8 cellular contexts compared by ENCODE assay signal in the genomic region with DNA sequence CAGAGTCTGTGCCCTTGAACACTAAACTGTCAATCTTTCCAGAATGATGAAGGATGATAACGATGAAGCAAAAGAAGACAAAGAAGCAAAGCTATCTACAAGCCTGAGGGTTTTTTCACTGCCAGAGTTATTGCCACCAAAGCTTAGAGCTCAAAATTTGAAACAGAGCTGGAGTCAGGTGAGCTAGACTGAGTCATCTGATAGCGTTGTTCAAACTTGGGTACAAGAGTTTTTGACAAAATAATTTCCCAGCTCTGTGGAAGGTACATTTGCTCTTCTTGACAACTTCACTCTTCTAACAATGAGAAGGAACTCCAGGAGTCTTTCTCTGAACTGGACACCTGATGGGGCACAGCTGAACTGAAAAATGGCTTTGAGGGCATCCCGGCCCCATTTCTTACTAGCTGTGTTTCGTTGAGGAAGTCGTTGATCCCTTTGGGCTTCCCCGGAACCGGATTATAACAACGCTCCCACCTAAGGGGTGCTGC. TPM values are rescaled to one million over a fixed set of nuclear protein-coding genes. Genes with fewer than 3 reads are reported as not detected.
DNase-seq lines count a peak whose midpoint lies in the region; ATAC-seq and TF ChIP-seq lines count a peak whose summit lies in the region.

No MANE protein-coding gene starts in this region.

- H3K36me3 Mint-ChIP-seq in CD14-positive monocyte: peaks cover 5 to 10% of the 10 kb centered on the region in 2 donors
- H3K36me3 Mint-ChIP-seq in glutamatergic neuron (ENCODE audit: unreplicated experiment): no peaks in the 10 kb centered on the region

- peaks cover 14% of the 10 kb centered on the region for H3K4me1 ChIP-seq in skeletal muscle satellite cell (ENCODE audit: control insufficient read depth, insufficient read depth, low read length)

- peak overlapping the region; percentile 46 for H2AFZ ChIP-seq in SU-DHL-6 (ENCODE audit: low read depth, low read length, severe bottlenecking)

- no peaks in the 10 kb centered on the region for H3F3A ChIP-seq in SU-DHL-6 (ENCODE audit: insufficient read depth)

- intact Hi-C loops in CD14-positive monocyte (cut with micrococcal nuclease): no loop called here

- H3K79me2 ChIP-seq in SU-DHL-6 (ENCODE audit: insufficient read depth, low read length): peaks cover 29% of the 10 kb centered on the region

- H3K9me3 ChIP-seq in SU-DHL-6 (ENCODE audit: insufficient read depth, low read length) (no peaks in the 10 kb centered on the region), skeletal muscle satellite cell (replicated peaks; ENCODE audit: low read length) (no peaks in the 10 kb centered on the region)

- no peaks in the 10 kb centered on the region for H3K27me3 ChIP-seq in SU-DHL-6 (ENCODE audit: low read length)
- H3K27me3 ChIP-seq in skeletal muscle satellite cell (ENCODE audit: control insufficient read depth, insufficient read depth, low read length): no peaks in the 10 kb centered on the region

- H3K36me3 ChIP-seq in SU-DHL-6 (ENCODE audit: low read length) (peaks cover 1% of the 10 kb centered on the region; the same call in 1 of the 2 replicates), skeletal muscle satellite cell (ENCODE audit: insufficient read depth, low read length) (no peaks in the 10 kb centered on the region)

- peak overlapping the region; percentile 73 for H3K9ac ChIP-seq in SU-DHL-6 (ENCODE audit: low read length)
- H3K9ac ChIP-seq in skeletal muscle satellite cell (ENCODE audit: low read depth, low read length): peak overlapping the region; percentile 89

- ATAC-seq in GM21576 (IDR thresholded peaks at IDR 0.05; ENCODE audit: unreplicated experiment): peak; percentile 5
- no peak for ATAC-seq in HG03521 (IDR thresholded peaks at IDR 0.05; ENCODE audit: unreplicated experiment)

- H3K27me3 Mint-ChIP-seq in CD14-positive monocyte (ENCODE audit: low read depth in 3 of 3): peaks cover 2% of the 10 kb centered on the region in 3 donors
- peaks cover 4% of the 10 kb centered on the region for H3K27me3 Mint-ChIP-seq in glutamatergic neuron (ENCODE audit: unreplicated experiment)

- peak overlapping the region; percentile 69 for H3K4me3 ChIP-seq in SU-DHL-6 (ENCODE audit: insufficient read depth, low read length, poor library complexity, severe bottlenecking)
- peak overlapping the region; percentile 96 for H3K4me3 ChIP-seq in skeletal muscle satellite cell (ENCODE audit: low read length)

- H3K9me2 ChIP-seq in SU-DHL-6 (replicated peaks; ENCODE audit: insufficient read depth, low read length): no peaks in the 10 kb centered on the region

- no peaks in the 10 kb centered on the region for H4K20me1 ChIP-seq in SU-DHL-6 (ENCODE audit: low read depth, low read length)

- H3K27ac Mint-ChIP-seq in CD14-positive monocyte (peak overlapping the region; percentile 87 to 98 (median 94)), glutamatergic neuron (ENCODE audit: unreplicated experiment) (peak overlapping the region; percentile 19)

- H3K4me3 Mint-ChIP-seq in CD14-positive monocyte: peak overlapping the region; percentile 93 to 98
- peak overlapping the region; percentile 97 for H3K4me3 Mint-ChIP-seq in glutamatergic neuron (ENCODE audit: unreplicated experiment)

- H3K4me1 Mint-ChIP-seq in CD14-positive monocyte (peaks cover 28% of the 10 kb centered on the region), glutamatergic neuron (ENCODE audit: low read depth, unreplicated experiment) (peaks cover 8% of the 10 kb centered on the region)

- H3K4me2 ChIP-seq in SU-DHL-6 (ENCODE audit: low read depth, low read length, poor library complexity, severe bottlenecking): peak overlapping the region; percentile 69
- peak overlapping the region; percentile 96 for H3K4me2 ChIP-seq in skeletal muscle satellite cell (ENCODE audit: low read length)

- peaks cover 0 to 3% (median 0%) of the 10 kb centered on the region in 7 donors for H3K9me3 Mint-ChIP-seq in CD14-positive monocyte
- peaks cover 2% of the 10 kb centered on the region for H3K9me3 Mint-ChIP-seq in glutamatergic neuron (ENCODE audit: unreplicated experiment)

- peak overlapping the region; percentile 55 for H3K27ac ChIP-seq in SU-DHL-6 (ENCODE audit: low read depth, low read length)

- TF ChIP-seq CTCF in CD14-positive monocyte (IDR thresholded peaks at IDR 0.05) (no peak), SU-DHL-6 (IDR thresholded peaks at IDR 0.05; ENCODE audit: insufficient read depth, low read length, poor library complexity, severe bottlenecking) (no peak), glutamatergic neuron (IDR thresholded peaks at IDR 0.05; ENCODE audit: partially characterized antibody, unreplicated experiment) (no peak)

- no peak for DNase-seq in CD14-positive monocyte (ENCODE audit: low spot score)
- no peak for DNase-seq in glutamatergic neuron
- no peak for DNase-seq in NCI-H1930 (lab: John Stamatoyannopoulos, UW)
- DNase-seq in NCI-H1417 treated with DMSO at 0.1 percent for 48 hours (lab: John Stamatoyannopoulos, UW): no peak

RNA-seq across cellular contexts. Expression of a gene that starts 0.7 kb away (rescaled TPM):
- polyA plus RNA-seq in CD14-positive monocyte: 10 to 100 TPM; 16.0 to 18.4 TPM
- 17.9 TPM for total RNA-seq in glutamatergic neuron (ENCODE audit: unreplicated experiment)
- 13.3 and 17.5 TPM in 2 replicates for total RNA-seq in skeletal muscle satellite cell (2012; rRNA removed)
